Comparison of ENCODE assay signal across 9 cellular contexts in genomic region chr1:6580119-6580587, GRCh38. TPM values are rescaled to one million over a fixed set of nuclear protein-coding genes. Genes with fewer than 3 reads are reported as not detected.
DNase-seq lines count a peak whose midpoint lies in the region; ATAC-seq and TF ChIP-seq lines count a peak whose summit lies in the region.
"Had no signal": no experiment of that assay in that cellular context is flagged by ENCODE, and none has a peak within 500 bp of the region (broad histone marks: within the 10 kb centered on the region; RNA-seq: fewer than 3 reads in every experiment).

No MANE protein-coding gene starts in this region.

- no peaks in the 10 kb centered on the region for H3K9me3 ChIP-seq in right lobe of liver

- H3K27me3 Mint-ChIP-seq in type B pancreatic cell = no peaks in the 10 kb centered on the region

- peak overlapping the region; percentile 97 for H3K4me3 Mint-ChIP-seq in type B pancreatic cell

- no peaks in the 10 kb centered on the region for H3K27me3 ChIP-seq in brain microvascular endothelial cell (replicated peaks)
- H3K27me3 ChIP-seq in right lobe of liver = no peaks in the 10 kb centered on the region

- ATAC-seq in right lobe of liver = peak in 1 of 4 donors; percentile 1
- no peak for ATAC-seq in left lobe of liver
- ATAC-seq in GM21786 (IDR thresholded peaks at IDR 0.05; ENCODE audit: unreplicated experiment) = no peak

- peak overlapping the region; percentile 97 for H3K27ac Mint-ChIP-seq in type B pancreatic cell

- in situ Hi-C loops in brain microvascular endothelial cell (cut with HindIII; ENCODE audit: low pct_ligation_motif_present, low sequenced_read_pairs) = no loop called here

- H3K36me3 Mint-ChIP-seq in type B pancreatic cell = no peaks in the 10 kb centered on the region

- H3K27ac ChIP-seq in brain microvascular endothelial cell (peak overlapping the region; percentile 39), right lobe of liver (peak overlapping the region; percentile 87 to 93 (median 92))

- peaks cover 0 to 45% (median 24%) of the 10 kb centered on the region in 4 donors for H3K4me1 ChIP-seq in right lobe of liver

- intact Hi-C loops in right lobe of liver (cut with DNase I) = no loop called here

- TF ChIP-seq CTCF in GM12864 (IDR thresholded peaks at IDR 0.05; ENCODE audit: low read depth, low read length, missing control alignments) (no peak), LNCaP clone FGC (IDR thresholded peaks at IDR 0.05; ENCODE audit: control insufficient read depth, extremely low read depth, insufficient read depth) (no peak), brain microvascular endothelial cell (IDR thresholded peaks at IDR 0.05; ENCODE audit: low read depth, low read length, missing control alignments) (no peak), right lobe of liver (IDR thresholded peaks at IDR 0.05) (no peak), type B pancreatic cell (conservative IDR thresholded peaks at IDR 0.05) (no peak)

- H3K36me3 ChIP-seq in brain microvascular endothelial cell (replicated peaks) (peaks cover 2% of the 10 kb centered on the region), right lobe of liver (no peaks in the 10 kb centered on the region)

- no peak for TF ChIP-seq POLR2A in right lobe of liver (IDR thresholded peaks at IDR 0.05)

- WGBS in right lobe of liver (ENCODE audit: insufficient coverage, low coverage, low lambda C conversion rate, missing lambda C conversion rate) = 0% methylated on average over 16 of the region's 30 CpGs

- H3K4me1 Mint-ChIP-seq in type B pancreatic cell (ENCODE audit: unreplicated experiment) = peaks cover 27% of the 10 kb centered on the region

- H3K9me3 Mint-ChIP-seq in type B pancreatic cell = no peaks in the 10 kb centered on the region

- DNase-seq in GM12864 (ENCODE audit: low read depth) (no peak), LNCaP clone FGC (ENCODE audit: low read depth) (no peak), brain microvascular endothelial cell (no peak), right lobe of liver (no peak), type B pancreatic cell (ENCODE audit: extremely low spot score, unreplicated experiment) (no peak), left lobe of liver (ENCODE audit: low spot score) (no peak)
- DNase-seq in stimulated activated CD4-positive, alpha-beta T cell treated with anti-CD3 and anti-CD28 coated beads, Interleukin-4, amount 100 ng/mL, for 4 hours = no peak

- peak overlapping the region; percentile 77 for H3K4me3 ChIP-seq in GM12864 (ENCODE audit: low read depth, low read length)
- peak overlapping the region; percentile 95 for H3K4me3 ChIP-seq in LNCaP clone FGC (ENCODE audit: low read depth, low read length)
- peak overlapping the region; percentile 82 for H3K4me3 ChIP-seq in brain microvascular endothelial cell (ENCODE audit: low read depth, low read length)
- peak overlapping the region; percentile 74 to 95 (median 91) for H3K4me3 ChIP-seq in right lobe of liver

RNA-seq across cellular contexts. Expression of gene ZBTB48, which starts 0.4 kb away (rescaled TPM):
- total RNA-seq in right lobe of liver = 10 to 100 TPM in 4 of 6 experiments, 1 to 10 TPM in 2; 5.9 to 43.1 (median 19.5) TPM
- 30.7 and 44.2 TPM in 2 replicates for total RNA-seq in type B pancreatic cell (ENCODE audit: low replicate concordance)
- total RNA-seq in left lobe of liver = 38.4 TPM

RNA-seq across cellular contexts. Expression of gene KLHL21, which starts 22.5 kb away (rescaled TPM):
- total RNA-seq in right lobe of liver (10 to 100 TPM; 12.1 to 24.6 (median 20.0) TPM), type B pancreatic cell (ENCODE audit: low replicate concordance) (13.6 and 15.1 TPM in 2 replicates), left lobe of liver (20.0 TPM)

RNA-seq across cellular contexts. Expression of gene TAS1R1, which starts 25.0 kb away (rescaled TPM):
- under 1 TPM in 1 of 6 experiments, not detected in 5; 0.26 TPM for total RNA-seq in right lobe of liver
- not detected in 2 replicates for total RNA-seq in type B pancreatic cell (ENCODE audit: low replicate concordance)
- 0.05 TPM for total RNA-seq in left lobe of liver
- total RNA-seq: NCI-H460 had no signal

RNA-seq across cellular contexts. Expression of gene NOL9, which starts 25.8 kb away (rescaled TPM):
- 10 to 100 TPM in 3 of 6 experiments, 1 to 10 TPM in 3; 8.9 to 13.1 (median 10.7) TPM for total RNA-seq in right lobe of liver
- 32.9 and 43.0 TPM in 2 replicates for total RNA-seq in type B pancreatic cell (ENCODE audit: low replicate concordance)
- 11.1 TPM for total RNA-seq in left lobe of liver

RNA-seq across cellular contexts. Expression of gene PHF13, which starts 33.4 kb away (rescaled TPM):
- total RNA-seq in right lobe of liver = 1 to 10 TPM; 2.7 to 6.2 (median 4.5) TPM
- total RNA-seq in type B pancreatic cell (ENCODE audit: low replicate concordance) = 14.7 and 21.2 TPM in 2 replicates
- total RNA-seq in left lobe of liver = 5.5 TPM
